In genomic region chr9:134396825-134397224, GRCh38 we compare ENCODE assay signal across 10 cellular contexts.
DNase-seq lines count a peak whose midpoint lies in the region; ATAC-seq and TF ChIP-seq lines count a peak whose summit lies in the region.
"Had no signal": no experiment of that assay in that cellular context is flagged by ENCODE, and none has a peak within 500 bp of the region (broad histone marks: within the 10 kb centered on the region; RNA-seq: fewer than 3 reads in every experiment).

No MANE protein-coding gene starts in this region.

- intact Hi-C loops in transverse colon (cut with DNase I; ENCODE audit: low total_unique reads) = no loop called here

- TF ChIP-seq EP300 in transverse colon (IDR thresholded peaks at IDR 0.05; ENCODE audit: low read depth) = no peak

- DNase-seq in activated gamma-delta T cell treated with Interleukin-2 at 50 U/mL for 16 hours (peak; percentile 60), activated gamma-delta T cell (lab: John Stamatoyannopoulos, UW) (no peak), kidney glomerular epithelial cell (lab: John Stamatoyannopoulos, UW) (peak; percentile 45), transverse colon (no peak), MV-4-11 (lab: John Stamatoyannopoulos, UW) (no peak)
- peak; percentile 59 for DNase-seq in activated T-cell treated with anti-CD3 and anti-CD28 coated beads, Interleukin-2, amount 50 U/mL, for 1 hour
- DNase-seq: islet precursor cell had no signal

- in situ Hi-C loops in transverse colon (cut with MboI; ENCODE audit: low pct_ligation_motif_present in 1 of 4, low pct_unique_long_range_greater_than_20kb in 1 of 4, low sequenced_read_pairs in 3 of 4) = no loop called here

- H3K27me3 ChIP-seq in transverse colon = no peaks in the 10 kb centered on the region

- H3K36me3 ChIP-seq in transverse colon = no peaks in the 10 kb centered on the region

- ATAC-seq in GM19467 (IDR thresholded peaks at IDR 0.05; ENCODE audit: unreplicated experiment) = no peak
- no peak for ATAC-seq in GM21367 (IDR thresholded peaks at IDR 0.05; ENCODE audit: unreplicated experiment)
- ATAC-seq: A549 had no signal

- 66% methylated on average over 7 of the region's 8 CpGs; no CpG with 5 or more reads in 1 of the 2 donors for WGBS in transverse colon (ENCODE audit: low coverage in 1 of 2), 2 donors

- peaks cover 9 to 39% (median 15%) of the 10 kb centered on the region in 4 donors for H3K4me1 ChIP-seq in transverse colon

- TF ChIP-seq CTCF in transverse colon (IDR thresholded peaks at IDR 0.05) = no peak

- TF ChIP-seq POLR2A in transverse colon (IDR thresholded peaks at IDR 0.05) = no peak

- H3K27ac ChIP-seq in transverse colon = peak overlapping the region; percentile 9 to 39 (median 32)

- H3K9me3 ChIP-seq in transverse colon = no peaks in the 10 kb centered on the region

- no peak overlapping the region for H3K4me3 ChIP-seq in transverse colon
- H3K4me3 ChIP-seq: A549 had no signal

Comparison
In these comparisons a context has a peak if more than half of its experiments do, and no peak if none do; other contexts are left out.
1. DNase-seq: peak in activated gamma-delta T cell treated with Interleukin-2 at 50 U/mL for 16 hours (single experiment), activated T-cell treated with anti-CD3 and anti-CD28 coated beads, Interleukin-2, amount 50 U/mL, for 1 hour (single experiment) and kidney glomerular epithelial cell (single experiment); none in activated gamma-delta T cell (single experiment), transverse colon (single experiment) and MV-4-11 (single experiment).